Comparison of ENCODE assay signal across 17 cellular contexts in the genomic region with DNA sequence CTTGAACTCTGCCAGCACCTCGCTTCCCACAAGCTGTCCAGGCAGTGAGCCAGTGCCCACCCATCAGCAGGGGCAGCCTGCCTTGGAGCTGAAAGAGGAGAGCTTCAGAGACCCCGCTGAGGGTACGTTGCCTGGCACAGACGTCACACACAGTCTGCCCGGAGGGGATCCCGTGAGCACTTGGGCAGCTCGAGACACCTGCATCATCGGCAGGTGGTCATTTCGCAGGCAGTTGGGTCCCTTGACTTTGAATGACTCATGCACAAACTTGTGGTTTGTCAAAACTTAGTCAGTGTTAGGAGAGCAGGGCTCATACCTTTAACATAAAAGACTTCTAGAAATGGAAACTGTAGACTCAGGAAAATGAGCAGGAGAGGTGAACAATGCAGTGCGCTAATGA. TPM values are rescaled to one million over a fixed set of nuclear protein-coding genes. Genes with fewer than 3 reads are reported as not detected.
A peak's percentile ranks its signal among the peaks of the same experiment; 100 is the strongest.
DNase-seq lines count a peak whose midpoint lies in the region; ATAC-seq, FAIRE-seq and TF ChIP-seq lines count a peak whose summit lies in the region.
"Had no signal": no experiment of that assay in that cellular context is flagged by ENCODE, and none has a peak within 500 bp of the region (broad histone marks: within the 10 kb centered on the region; RNA-seq: fewer than 3 reads in every experiment).

No MANE protein-coding gene starts in this region.

- TF ChIP-seq EP300 in A549 (IDR thresholded peaks at IDR 0.05), result no peak

- no peak overlapping the region for H3K27ac ChIP-seq in A549
- H3K27ac ChIP-seq in AG04450 (ENCODE audit: low read depth, low read length), result peak overlapping the region; percentile 39
- H3K27ac ChIP-seq in PC-3 (ENCODE audit: low read length), result peak overlapping the region; percentile 83
- H3K27ac ChIP-seq: hepatocyte, HL-60, prostate gland had no signal

- H3K27me3 ChIP-seq in AG04450 (ENCODE audit: control insufficient read depth, insufficient read depth, low read length), result no peaks in the 10 kb centered on the region
- H3K27me3 ChIP-seq in PC-3 (ENCODE audit: low read length), result no peaks in the 10 kb centered on the region
- H3K27me3 ChIP-seq in bronchial epithelial cell (ENCODE audit: control insufficient read depth, insufficient read depth, low read length), result no peaks in the 10 kb centered on the region
- H3K27me3 ChIP-seq: hepatocyte had no signal

- no peak overlapping the region for H3K4me2 ChIP-seq in A549
- H3K4me2 ChIP-seq in PC-3 (ENCODE audit: low read length), result peak overlapping the region; percentile 43; the same call in 1 of the 2 replicates
- H3K4me2 ChIP-seq: hepatocyte had no signal

- FAIRE-seq in A549 (lab: Jason Lieb, UNC) (no peak), bronchial epithelial cell (lab: Jason Lieb, UNC) (no peak)
- FAIRE-seq: GM12892 had no signal

- H4K20me1 ChIP-seq in PC-3 (ENCODE audit: low read length), result peaks cover 14% of the 10 kb centered on the region; the same call in 1 of the 2 replicates

- DNase-seq in A549 (ENCODE audit: low read depth in 1 of 2, low spot score in 1 of 2), result no peak
- DNase-seq in AG04450 (ENCODE audit: low read depth, low spot score), result no peak
- peak; percentile 88 for DNase-seq in PC-3
- peak; percentile 86 for DNase-seq in bronchial epithelial cell (ENCODE audit: low read depth)
- DNase-seq in NCI-H1417 treated with DMSO at 0.1 percent for 48 hours (lab: John Stamatoyannopoulos, UW), result no peak
- no peak for DNase-seq in NCI-H1417 (lab: John Stamatoyannopoulos, UW)
- DNase-seq: activated CD4-positive, CD25-positive, alpha-beta regulatory T cell; effector CD4-positive, alpha-beta T cell; NCI-H1694 treated with DMSO at 0.1 percent for 48 hours; NCI-H69; substantia nigra had no signal

- H3K4me3 ChIP-seq in A549, result no peak overlapping the region
- H3K4me3 ChIP-seq in AG04450 (ENCODE audit: low read depth, low read length), result no peak overlapping the region
- H3K4me3 ChIP-seq in PC-3 (ENCODE audit: low read length), result no peak overlapping the region
- H3K4me3 ChIP-seq in bronchial epithelial cell (ENCODE audit: low read depth, low read length), result no peak overlapping the region
- H3K4me3 ChIP-seq: hepatocyte, prostate gland had no signal

- H3K9ac ChIP-seq in PC-3 (ENCODE audit: low read length), result no peak overlapping the region; the same call in 1 of the 2 replicates

- POLR2A ChIA-PET in A549 (lab: Yijun Ruan, JAX), result no interaction called here
- POLR2A ChIA-PET in AG04450 (lab: Yijun Ruan, JAX), result interaction anchor here (0.7 kb wide), 1 partner anchor 10 kb away, joined by 4 read pairs; a partner anchor contains a TSS
- POLR2A ChIA-PET in PC-3 (lab: Charles Lee; ENCODE audit: unreplicated experiment), result no interaction called here

- WGBS in A549 (ENCODE audit: missing lambda C conversion rate), result 91% methylated on average over 9 of the region's 10 CpGs

- peaks cover 46% of the 10 kb centered on the region for H3K79me2 ChIP-seq in PC-3 (ENCODE audit: low read length)

- no peak for TF ChIP-seq RAD21 in A549 (conservative IDR thresholded peaks at IDR 0.05 in 1 of 2, IDR thresholded peaks at IDR 0.05 in 1 of 2)

- no peak overlapping the region for H2AFZ ChIP-seq in PC-3 (ENCODE audit: low read length)
- H2AFZ ChIP-seq: hepatocyte had no signal

- intact Hi-C loops in PC-3 (cut with micrococcal nuclease), result no loop called here

- no peaks in the 10 kb centered on the region for H3K9me2 ChIP-seq in PC-3 (replicated peaks; ENCODE audit: low read length)

- peaks cover 35% of the 10 kb centered on the region for H3K4me1 ChIP-seq in A549
- peaks cover 47% of the 10 kb centered on the region for H3K4me1 ChIP-seq in PC-3 (ENCODE audit: insufficient read depth, low read length)
- H3K4me1 ChIP-seq: prostate gland had no signal

- no peaks in the 10 kb centered on the region for H3F3A ChIP-seq in PC-3 (ENCODE audit: low read length, unreplicated experiment)

- CTCF ChIA-PET in A549 (lab: Yijun Ruan, JAX) (interaction anchor here (1.2 to 7.4 kb wide), 8 partner anchors 8 to 79 kb away, joined by 3 to 108 read pairs (median 8); a partner anchor contains a TSS), AG04450 (lab: Charles Lee) (interaction anchor here (2.7 kb wide), 1 partner anchor 38 kb away, joined by 27 read pairs; no protein-coding TSS in a partner anchor), PC-3 (lab: Charles Lee) (no interaction called here)

- ATAC-seq in A549 (no peak), PC-3 (peak; percentile 67), HG03469 (IDR thresholded peaks at IDR 0.05; ENCODE audit: unreplicated experiment) (no peak)
- ATAC-seq: left lobe of liver had no signal

- H3K36me3 ChIP-seq in PC-3 (ENCODE audit: low read depth, low read length) (peaks cover 53% of the 10 kb centered on the region), bronchial epithelial cell (ENCODE audit: control insufficient read depth, insufficient read depth, low read length) (peaks cover 10% of the 10 kb centered on the region)
- H3K36me3 ChIP-seq: prostate gland had no signal

- TF ChIP-seq CTCF in A549 (IDR thresholded peaks at IDR 0.05) (no peak), AG04450 (IDR thresholded peaks at IDR 0.05; ENCODE audit: low read depth, low read length) (no peak), PC-3 (conservative IDR thresholded peaks at IDR 0.05; ENCODE audit: low read depth, low read length) (no peak), bronchial epithelial cell (IDR thresholded peaks at IDR 0.05; ENCODE audit: insufficient read depth, low read length, severe bottlenecking) (no peak)

- H3K9me3 ChIP-seq in A549 (no peaks in the 10 kb centered on the region), AG04450 (ENCODE audit: control insufficient read depth, insufficient read depth, low read length) (peaks cover 1% of the 10 kb centered on the region), PC-3 (ENCODE audit: low read length) (no peaks in the 10 kb centered on the region)
- H3K9me3 ChIP-seq: prostate gland had no signal

- BruUV-seq in PC-3 (replicated peaks; lab: Mats Ljungman, UMichigan), result no TSS peak

- no peak for TF ChIP-seq POLR2A in A549 (IDR thresholded peaks at IDR 0.05; ENCODE audit: low read length)

TF ChIP-seq in A549, 52 proteins besides CTCF, POLR2A, EP300 and RAD21:
- no peak for TF ChIP-seq ZSCAN20 (CRISPR knock-in tag; IDR thresholded peaks at IDR 0.05)
- TF ChIP-seq MAZ (IDR thresholded peaks at IDR 0.05; ENCODE audit: borderline replicate concordance, low read depth, low read length), result no peak
- no peak for TF ChIP-seq FOSL2 (IDR thresholded peaks at IDR 0.05)
- 0 out of 2 replicates have a peak, but pooled peaks have one; percentile 13 for TF ChIP-seq FOSL2 (CRISPR knock-in tag; IDR thresholded peaks at IDR 0.05)
- no peak for TF ChIP-seq RFX5 (IDR thresholded peaks at IDR 0.05)
- TF ChIP-seq, protein P1, sequence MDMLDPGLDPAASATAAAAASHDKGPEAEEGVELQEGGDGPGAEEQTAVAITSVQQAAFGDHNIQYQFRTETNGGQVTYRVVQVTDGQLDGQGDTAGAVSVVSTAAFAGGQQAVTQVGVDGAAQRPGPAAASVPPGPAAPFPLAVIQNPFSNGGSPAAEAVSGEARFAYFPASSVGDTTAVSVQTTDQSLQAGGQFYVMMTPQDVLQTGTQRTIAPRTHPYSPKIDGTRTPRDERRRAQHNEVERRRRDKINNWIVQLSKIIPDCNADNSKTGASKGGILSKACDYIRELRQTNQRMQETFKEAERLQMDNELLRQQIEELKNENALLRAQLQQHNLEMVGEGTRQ (IDR thresholded peaks at IDR 0.05), result no peak
- TF ChIP-seq ZFP36 (IDR thresholded peaks at IDR 0.05; ENCODE audit: borderline replicate concordance, partially characterized antibody), result no peak
- no peak for TF ChIP-seq HOXB5 (CRISPR knock-in tag; IDR thresholded peaks at IDR 0.05)
- TF ChIP-seq EHF (CRISPR knock-in tag; IDR thresholded peaks at IDR 0.05), result no peak
TF ChIP-seq in A549: peak in this region for 1.

RNA-seq across cellular contexts. Expression of a gene that starts 9.9 kb away (rescaled TPM):
- polyA plus RNA-seq in A549 (2011; rRNA removed) (25.9 and 31.4 TPM in 2 replicates), A549 (2017; fragmentation: RNase III; extraction: RNeasy Plus Mini Kit Qiagen cat#74134 plus additional on column Dnase treatment) (67.3 to 77.2 TPM (median 70.6 TPM) in 3 replicates), AG04450 (2011; rRNA removed) (7.0 and 8.5 TPM in 2 replicates)
- polyA plus RNA-seq in A549 (2012; cell fraction: cytosol; rRNA removed), result 75.8 and 76.6 TPM in 2 replicates
- polyA plus RNA-seq in A549 (2012; cell fraction: nucleus; rRNA removed), result 168 and 176 TPM in 2 replicates
- polyA minus RNA-seq in A549 (2011; rRNA and poly(A)+ RNA removed), result 17.1 and 23.8 TPM in 2 replicates
- polyA minus RNA-seq in AG04450 (2011; rRNA and poly(A)+ RNA removed), result 5.3 and 8.8 TPM in 2 replicates
- total RNA-seq in PC-3 (2014; rRNA removed) (32.0 and 74.5 TPM in 2 replicates), bronchial epithelial cell (1.2 and 3.4 TPM in 2 replicates)

RNA-seq across cellular contexts. Expression of a gene that starts 10.1 kb away (rescaled TPM):
- polyA plus RNA-seq in A549 (2011; rRNA removed), result 12.7 and 15.5 TPM in 2 replicates
- 21.6 and 36.9 TPM in 2 replicates for polyA plus RNA-seq in A549 (2012; cell fraction: cytosol; rRNA removed)
- polyA plus RNA-seq in A549 (2012; cell fraction: nucleus; rRNA removed), result 39.4 and 63.8 TPM in 2 replicates
- polyA plus RNA-seq in A549 (2017; fragmentation: RNase III; extraction: RNeasy Plus Mini Kit Qiagen cat#74134 plus additional on column Dnase treatment), result 15.0 to 20.5 TPM (median 20.4 TPM) in 3 replicates
- polyA minus RNA-seq in A549 (2011; rRNA and poly(A)+ RNA removed), result 8.1 and 15.3 TPM in 2 replicates
- 13.1 and 20.8 TPM in 2 replicates for polyA plus RNA-seq in AG04450 (2011; rRNA removed)
- polyA minus RNA-seq in AG04450 (2011; rRNA and poly(A)+ RNA removed), result 7.5 and 12.2 TPM in 2 replicates
- total RNA-seq in PC-3 (2014; rRNA removed), result 28.6 and 47.7 TPM in 2 replicates
- 20.0 and 34.4 TPM in 2 replicates for total RNA-seq in bronchial epithelial cell

RNA-seq across cellular contexts. Expression of a gene that starts 19.1 kb away (rescaled TPM):
- polyA plus RNA-seq in A549 (2011; rRNA removed) (66.7 and 89.9 TPM in 2 replicates), A549 (2017; fragmentation: RNase III; extraction: RNeasy Plus Mini Kit Qiagen cat#74134 plus additional on column Dnase treatment) (80.5 to 88.6 TPM (median 84.6 TPM) in 3 replicates), AG04450 (2011; rRNA removed) (56.3 and 72.0 TPM in 2 replicates)
- 50.6 and 56.4 TPM in 2 replicates for polyA plus RNA-seq in A549 (2012; cell fraction: cytosol; rRNA removed)
- 31.6 and 38.1 TPM in 2 replicates for polyA plus RNA-seq in A549 (2012; cell fraction: nucleus; rRNA removed)
- polyA minus RNA-seq in A549 (2011; rRNA and poly(A)+ RNA removed), result 14.0 and 18.2 TPM in 2 replicates
- polyA minus RNA-seq in AG04450 (2011; rRNA and poly(A)+ RNA removed), result 23.9 and 28.1 TPM in 2 replicates
- total RNA-seq in PC-3 (2014; rRNA removed) (98.3 and 109 TPM in 2 replicates), bronchial epithelial cell (55.6 and 62.9 TPM in 2 replicates)

RNA-seq across cellular contexts. Expression of a gene that starts 47.1 kb away (rescaled TPM):
- polyA plus RNA-seq in A549 (2011; rRNA removed) (0.74 and 1.2 TPM in 2 replicates), A549 (2017; fragmentation: RNase III; extraction: RNeasy Plus Mini Kit Qiagen cat#74134 plus additional on column Dnase treatment) (0.56 to 1.1 TPM (median 0.87 TPM) in 3 replicates), AG04450 (2011; rRNA removed) (1.1 TPM in 2 replicates)
- polyA plus RNA-seq in A549 (2012; cell fraction: cytosol; rRNA removed), result 0.86 and 1.1 TPM in 2 replicates
- polyA plus RNA-seq in A549 (2012; cell fraction: nucleus; rRNA removed), result 3.6 and 3.7 TPM in 2 replicates
- polyA minus RNA-seq in A549 (2011; rRNA and poly(A)+ RNA removed), result 2.1 and 2.3 TPM in 2 replicates
- 1.3 and 1.8 TPM in 2 replicates for polyA minus RNA-seq in AG04450 (2011; rRNA and poly(A)+ RNA removed)
- total RNA-seq in PC-3 (2014; rRNA removed) (3.1 and 4.8 TPM in 2 replicates), bronchial epithelial cell (0.64 and 0.79 TPM in 2 replicates)

Comparison
In these comparisons a context has a peak if more than half of its experiments do, and no peak if none do; other contexts are left out.
1. DNase-seq: peak in PC-3 (single experiment) and bronchial epithelial cell (single experiment); none in A549 (0 of 2), AG04450 (single experiment), NCI-H1417 treated with DMSO at 0.1 percent for 48 hours (single experiment) and NCI-H1417 (0 of 3).
2. H3K27ac ChIP-seq: peak in AG04450 (single experiment) and PC-3 (single experiment); none in A549 (0 of 2).